8 cellular contexts compared by ENCODE assay signal in genomic region chr2:85504434-85505261, GRCh38. TPM values are rescaled to one million over a fixed set of nuclear protein-coding genes. Genes with fewer than 3 reads are reported as not detected.
A peak's percentile ranks its signal among the peaks of the same experiment; 100 is the strongest.
DNase-seq lines count a peak whose midpoint lies in the region; ATAC-seq and TF ChIP-seq lines count a peak whose summit lies in the region.

No MANE protein-coding gene starts in this region.

- no peak for ATAC-seq in GM21825 (IDR thresholded peaks at IDR 0.05; ENCODE audit: unreplicated experiment)
- ATAC-seq in GM21737 (IDR thresholded peaks at IDR 0.05; ENCODE audit: unreplicated experiment), result no peak

- peak; percentile 99 for DNase-seq in DMS53 (lab: John Stamatoyannopoulos, UW)
- DNase-seq in NCI-H2196 (lab: John Stamatoyannopoulos, UW; ENCODE audit: unreplicated experiment), result peak; percentile 70
- DNase-seq in colonic mucosa, result no peak
- peak; percentile 34 for DNase-seq in occipital lobe (lab: John Stamatoyannopoulos, UW)
- DNase-seq in ecto neural progenitor cell (ENCODE audit: low spot score), result no peak
- DNase-seq in NCI-H187 treated with DMSO at 0.1 percent for 48 hours (lab: John Stamatoyannopoulos, UW), result no peak

- TF ChIP-seq CTCF in colonic mucosa (IDR thresholded peaks at IDR 0.05), result no peak

- no peaks in the 10 kb centered on the region for H3K9me3 ChIP-seq in colonic mucosa

- H3K27ac ChIP-seq in colonic mucosa, result peak overlapping the region; percentile 18

- H3K4me3 ChIP-seq in colonic mucosa, result no peak overlapping the region

- H3K4me1 ChIP-seq in colonic mucosa, result peaks cover 7% of the 10 kb centered on the region

- intact Hi-C loops in colonic mucosa (cut with DNase I), result no loop called here

- no peaks in the 10 kb centered on the region for H3K36me3 ChIP-seq in colonic mucosa

- no peak overlapping the region for H3K9ac ChIP-seq in colonic mucosa (ENCODE audit: low read depth in 2 of 2, low read length in 2 of 2)

- no peaks in the 10 kb centered on the region for H3K27me3 ChIP-seq in colonic mucosa

RNA-seq across cellular contexts. Expression of gene MAT2A, which starts 34.3 kb away (rescaled TPM):
- total RNA-seq in colonic mucosa, result 100 to 1,000 TPM; 105 to 156 TPM
- total RNA-seq in occipital lobe, result 95.1 TPM

RNA-seq across cellular contexts. Expression of gene GGCX, which starts 56.6 kb away (rescaled TPM):
- total RNA-seq in colonic mucosa (10 to 100 TPM; 25.7 to 49.9 TPM), occipital lobe (32.6 TPM)

Comparison
In these comparisons a context has a peak if more than half of its experiments do, and no peak if none do; other contexts are left out.
1. DNase-seq: peak in DMS53 (single experiment), NCI-H2196 (single experiment) and occipital lobe (single experiment); none in colonic mucosa (single experiment), ecto neural progenitor cell (single experiment) and NCI-H187 treated with DMSO at 0.1 percent for 48 hours (single experiment).